1 cellular context compared by ENCODE assay signal in genomic region chr22:50775132-50775531, GRCh38.
TF ChIP-seq lines count a peak whose summit lies in the region.

No MANE protein-coding gene starts in this region.

TF ChIP-seq in HEK293, 187 proteins besides CTCF, POLR2A, EP300 and RAD21 (continued from another document):
- peak; percentile 57 for TF ChIP-seq PATZ1 (tag by site-specific recombination; IDR thresholded peaks at IDR 0.05)
- peak; percentile 27; the same call in 1 of the 2 replicates for TF ChIP-seq ZNF654 (tag by site-specific recombination; IDR thresholded peaks at IDR 0.05; ENCODE audit: low read depth)
- TF ChIP-seq PRDM10 (tag by site-specific recombination; IDR thresholded peaks at IDR 0.05), result 0 out of 2 replicates have a peak, but pooled peaks have one; percentile 29
